Comparison of ENCODE assay signal across 1 cellular context in genomic region chr5:179267071-179267670, GRCh38.
TF ChIP-seq lines count a peak whose summit lies in the region.

No MANE protein-coding gene starts in this region.

TF ChIP-seq in H1, 55 proteins besides CTCF, POLR2A, EP300 and RAD21:
- TF ChIP-seq TEAD4 (IDR thresholded peaks at IDR 0.05; ENCODE audit: low read depth, low read length) (no peak), BCL11A (IDR thresholded peaks at IDR 0.05; ENCODE audit: low read depth in 2 of 2, low read length in 2 of 2) (no peak), RBBP5 (IDR thresholded peaks at IDR 0.05; ENCODE audit: borderline replicate concordance, low read depth, low read length) (no peak), PHF8 (conservative IDR thresholded peaks at IDR 0.05; ENCODE audit: low read depth, low read length) (no peak), USF2 (IDR thresholded peaks at IDR 0.05; ENCODE audit: low read length) (no peak), KDM4A (IDR thresholded peaks at IDR 0.05; ENCODE audit: low read depth, low read length, severe bottlenecking) (no peak), CHD2 (IDR thresholded peaks at IDR 0.05; ENCODE audit: low read length) (no peak)
